ENCODE assay signal across 8 cellular contexts in genomic region chr4:153222790-153223417, GRCh38. TPM values are rescaled to one million over a fixed set of nuclear protein-coding genes. Genes with fewer than 3 reads are reported as not detected.
DNase-seq lines count a peak whose midpoint lies in the region; ATAC-seq and TF ChIP-seq lines count a peak whose summit lies in the region.

No MANE protein-coding gene starts in this region.

- ATAC-seq in GM21786 (IDR thresholded peaks at IDR 0.05; ENCODE audit: unreplicated experiment) (peak; percentile 52), mucosa of descending colon (peak; percentile 38)

- peaks cover 22% of the 10 kb centered on the region for H3K4me1 ChIP-seq in mucosa of descending colon (ENCODE audit: low read depth)
- peaks cover 0 to 20% (median 4%) of the 10 kb centered on the region in 4 donors for H3K4me1 ChIP-seq in tibial artery

- intact Hi-C loops in mucosa of descending colon (cut with DNase I, micrococcal nuclease) = no loop called here
- intact Hi-C loops in tibial artery (cut with DNase I; ENCODE audit: low total_unique reads) = loop anchor here (10.0 kb wide), 2 partner anchors 78 to 352 kb away; no protein-coding TSS in a partner anchor

- TF ChIP-seq CTCF in mucosa of descending colon (IDR thresholded peaks at IDR 0.05) = no peak
- no peak for TF ChIP-seq CTCF in tibial artery (IDR thresholded peaks at IDR 0.05)

- H3K9me3 ChIP-seq in mucosa of descending colon = no peaks in the 10 kb centered on the region
- H3K9me3 ChIP-seq in tibial artery = no peaks in the 10 kb centered on the region

- H3K27ac ChIP-seq in tibial artery = peak overlapping the region; percentile 85 to 96

- no peaks in the 10 kb centered on the region for H3K27me3 ChIP-seq in tibial artery

- no peak for TF ChIP-seq POLR2A in erythroblast (IDR thresholded peaks at IDR 0.05; ENCODE audit: low read length)

- DNase-seq in M059J (ENCODE audit: low read depth) (peak; percentile 47), erythroblast (lab: John Stamatoyannopoulos, UW) (peak; percentile 29 to 40), mucosa of descending colon (peak; percentile 43 to 74 (median 66)), tibial artery (peak; percentile 54 to 79), NCI-H345 (lab: John Stamatoyannopoulos, UW) (no peak)
- DNase-seq in activated CD8-positive, alpha-beta memory T cell treated with anti-CD3 and anti-CD28 coated beads, Interleukin-2, amount 50 U/mL, for 48 hours = peak; percentile 60

- H3K4me3 ChIP-seq in GM08714 (ENCODE audit: low read length) (peak overlapping the region; percentile 55; the same call in 1 of the 2 replicates), mucosa of descending colon (peak overlapping the region; percentile 11), tibial artery (peak overlapping the region; percentile 69 to 75)

- H3K36me3 ChIP-seq in mucosa of descending colon (ENCODE audit: low read depth) (no peaks in the 10 kb centered on the region), tibial artery (no peaks in the 10 kb centered on the region)

RNA-seq across cellular contexts. Expression of gene TRIM2, which starts 18.7 kb away (rescaled TPM):
- 13.2 and 18.4 TPM in 2 replicates for total RNA-seq in M059J (2014; rRNA removed; shearing (Covaris generic))
- 100 to 1,000 TPM in 2 of 3 donors, 10 to 100 TPM in 1; 96.4 to 167 (median 154) TPM for total RNA-seq in mucosa of descending colon

Comparison
In these comparisons a context has a peak if more than half of its experiments do, and no peak if none do; other contexts are left out.
1. H3K4me3 ChIP-seq: peak in every context shown above with its lines; median percentile 72 in tibial artery; 55 in GM08714; 11 in mucosa of descending colon.